Comparison of ENCODE assay signal across 1 cellular context in the genomic region with DNA sequence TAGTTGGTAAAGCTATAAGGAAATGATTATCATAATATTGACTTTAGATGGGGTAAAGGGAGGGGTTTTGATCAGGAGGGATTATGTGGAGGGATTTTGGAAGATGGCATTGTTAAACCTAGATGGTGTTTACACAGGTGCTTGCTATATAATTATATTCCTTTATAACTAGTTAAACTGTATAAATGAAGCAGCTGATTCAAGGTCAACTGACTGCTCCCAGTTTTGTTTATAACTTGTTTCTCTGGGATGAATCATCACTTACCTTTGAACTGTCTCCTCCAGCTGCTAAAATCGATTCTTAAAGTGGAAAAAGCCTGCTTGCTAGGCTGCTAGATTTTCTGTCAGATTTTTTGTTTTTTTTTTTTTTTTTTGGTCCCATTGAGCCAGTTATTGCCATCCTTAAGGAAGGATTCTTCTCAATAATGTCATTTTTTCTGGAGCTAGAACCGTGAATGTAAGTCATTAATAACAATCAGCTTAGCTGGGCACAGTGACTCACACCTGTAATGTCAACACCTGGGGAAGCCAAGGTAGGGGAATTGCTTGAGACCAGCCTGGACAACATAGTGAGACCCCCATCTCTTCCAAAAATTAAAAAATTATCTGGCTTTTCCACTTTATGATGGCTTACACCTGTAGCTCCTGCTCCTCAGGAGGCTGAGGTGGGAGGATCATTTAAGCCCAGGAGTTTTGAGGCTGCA.
TF ChIP-seq lines count a peak whose summit lies in the region.

No MANE protein-coding gene starts in this region.

TF ChIP-seq in HepG2, 621 proteins besides CTCF, POLR2A, EP300 and RAD21 (continued from another document and continues in another):
- TF ChIP-seq, protein P1, sequence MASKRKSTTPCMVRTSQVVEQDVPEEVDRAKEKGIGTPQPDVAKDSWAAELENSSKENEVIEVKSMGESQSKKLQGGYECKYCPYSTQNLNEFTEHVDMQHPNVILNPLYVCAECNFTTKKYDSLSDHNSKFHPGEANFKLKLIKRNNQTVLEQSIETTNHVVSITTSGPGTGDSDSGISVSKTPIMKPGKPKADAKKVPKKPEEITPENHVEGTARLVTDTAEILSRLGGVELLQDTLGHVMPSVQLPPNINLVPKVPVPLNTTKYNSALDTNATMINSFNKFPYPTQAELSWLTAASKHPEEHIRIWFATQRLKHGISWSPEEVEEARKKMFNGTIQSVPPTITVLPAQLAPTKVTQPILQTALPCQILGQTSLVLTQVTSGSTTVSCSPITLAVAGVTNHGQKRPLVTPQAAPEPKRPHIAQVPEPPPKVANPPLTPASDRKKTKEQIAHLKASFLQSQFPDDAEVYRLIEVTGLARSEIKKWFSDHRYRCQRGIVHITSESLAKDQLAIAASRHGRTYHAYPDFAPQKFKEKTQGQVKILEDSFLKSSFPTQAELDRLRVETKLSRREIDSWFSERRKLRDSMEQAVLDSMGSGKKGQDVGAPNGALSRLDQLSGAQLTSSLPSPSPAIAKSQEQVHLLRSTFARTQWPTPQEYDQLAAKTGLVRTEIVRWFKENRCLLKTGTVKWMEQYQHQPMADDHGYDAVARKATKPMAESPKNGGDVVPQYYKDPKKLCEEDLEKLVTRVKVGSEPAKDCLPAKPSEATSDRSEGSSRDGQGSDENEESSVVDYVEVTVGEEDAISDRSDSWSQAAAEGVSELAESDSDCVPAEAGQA (IDR thresholded peaks at IDR 0.05; ENCODE audit: low read depth) = no peak
- TF ChIP-seq, protein P1 (CRISPR knock-in tag; IDR thresholded peaks at IDR 0.05; ENCODE audit: borderline replicate concordance) = no peak
- TF ChIP-seq PRDM15 (CRISPR knock-in tag; IDR thresholded peaks at IDR 0.05) (no peak), JUNB (CRISPR knock-in tag; IDR thresholded peaks at IDR 0.05; ENCODE audit: borderline replicate concordance) (peak; percentile 91), SAP130 (CRISPR knock-in tag; IDR thresholded peaks at IDR 0.05; ENCODE audit: low read depth) (peak; percentile 62; the same call in 1 of the 2 replicates), SRSF4 (IDR thresholded peaks at IDR 0.05; ENCODE audit: low read depth, low read length, poor library complexity, severe bottlenecking) (no peak), CCDC6 (CRISPR knock-in tag; IDR thresholded peaks at IDR 0.05) (no peak; the same call in 1 of the 2 replicates), KAT2B (IDR thresholded peaks at IDR 0.05; ENCODE audit: borderline replicate concordance, low read depth, low read length) (no peak), SIN3A (IDR thresholded peaks at IDR 0.05; ENCODE audit: borderline replicate concordance, low read depth, low read length) (no peak; the same call in 1 of the 2 replicates), TAF1 (CRISPR knock-in tag; IDR thresholded peaks at IDR 0.05) (no peak), JUND (CRISPR knock-in tag; IDR thresholded peaks at IDR 0.05) (peak; percentile 94), AGO1 (IDR thresholded peaks at IDR 0.05; ENCODE audit: low read depth, low read length, poor library complexity, severe bottlenecking) (no peak), PHF21A (CRISPR knock-in tag; IDR thresholded peaks at IDR 0.05) (peak; percentile 56; the same call in 1 of the 2 replicates), EED (CRISPR knock-in tag; IDR thresholded peaks at IDR 0.05) (no peak), ZNF251 (CRISPR knock-in tag; IDR thresholded peaks at IDR 0.05) (no peak), ZNF432 (CRISPR knock-in tag; IDR thresholded peaks at IDR 0.05; ENCODE audit: borderline replicate concordance) (no peak), PCBP2 (optimal IDR thresholded peaks at IDR 0.05; ENCODE audit: low read depth, low read length, poor library complexity, severe bottlenecking) (no peak), SP4 (CRISPR knock-in tag; IDR thresholded peaks at IDR 0.05) (no peak), NONO (IDR thresholded peaks at IDR 0.05) (no peak), NONO (CRISPR knock-in tag; conservative IDR thresholded peaks at IDR 0.05) (no peak), MAF1 (CRISPR knock-in tag; IDR thresholded peaks at IDR 0.05; ENCODE audit: borderline replicate concordance) (no peak), ZIK1 (CRISPR knock-in tag; IDR thresholded peaks at IDR 0.05; ENCODE audit: borderline replicate concordance, low read depth) (no peak), NAIF1 (CRISPR knock-in tag; IDR thresholded peaks at IDR 0.05; ENCODE audit: borderline replicate concordance) (no peak; the same call in 1 of the 2 replicates), JARID2 (CRISPR knock-in tag; IDR thresholded peaks at IDR 0.05; ENCODE audit: insufficient replicate concordance) (no peak), DNMT3B (CRISPR knock-in tag; conservative IDR thresholded peaks at IDR 0.05) (no peak), HNRNPL (IDR thresholded peaks at IDR 0.05; ENCODE audit: low read depth, low read length) (no peak), ZFAT (CRISPR knock-in tag; conservative IDR thresholded peaks at IDR 0.05) (no peak)
- TF ChIP-seq, protein P2, sequence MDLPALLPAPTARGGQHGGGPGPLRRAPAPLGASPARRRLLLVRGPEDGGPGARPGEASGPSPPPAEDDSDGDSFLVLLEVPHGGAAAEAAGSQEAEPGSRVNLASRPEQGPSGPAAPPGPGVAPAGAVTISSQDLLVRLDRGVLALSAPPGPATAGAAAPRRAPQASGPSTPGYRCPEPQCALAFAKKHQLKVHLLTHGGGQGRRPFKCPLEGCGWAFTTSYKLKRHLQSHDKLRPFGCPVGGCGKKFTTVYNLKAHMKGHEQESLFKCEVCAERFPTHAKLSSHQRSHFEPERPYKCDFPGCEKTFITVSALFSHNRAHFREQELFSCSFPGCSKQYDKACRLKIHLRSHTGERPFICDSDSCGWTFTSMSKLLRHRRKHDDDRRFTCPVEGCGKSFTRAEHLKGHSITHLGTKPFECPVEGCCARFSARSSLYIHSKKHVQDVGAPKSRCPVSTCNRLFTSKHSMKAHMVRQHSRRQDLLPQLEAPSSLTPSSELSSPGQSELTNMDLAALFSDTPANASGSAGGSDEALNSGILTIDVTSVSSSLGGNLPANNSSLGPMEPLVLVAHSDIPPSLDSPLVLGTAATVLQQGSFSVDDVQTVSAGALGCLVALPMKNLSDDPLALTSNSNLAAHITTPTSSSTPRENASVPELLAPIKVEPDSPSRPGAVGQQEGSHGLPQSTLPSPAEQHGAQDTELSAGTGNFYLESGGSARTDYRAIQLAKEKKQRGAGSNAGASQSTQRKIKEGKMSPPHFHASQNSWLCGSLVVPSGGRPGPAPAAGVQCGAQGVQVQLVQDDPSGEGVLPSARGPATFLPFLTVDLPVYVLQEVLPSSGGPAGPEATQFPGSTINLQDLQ (CRISPR knock-in tag; IDR thresholded peaks at IDR 0.05) = no peak
- TF ChIP-seq, protein P3, sequence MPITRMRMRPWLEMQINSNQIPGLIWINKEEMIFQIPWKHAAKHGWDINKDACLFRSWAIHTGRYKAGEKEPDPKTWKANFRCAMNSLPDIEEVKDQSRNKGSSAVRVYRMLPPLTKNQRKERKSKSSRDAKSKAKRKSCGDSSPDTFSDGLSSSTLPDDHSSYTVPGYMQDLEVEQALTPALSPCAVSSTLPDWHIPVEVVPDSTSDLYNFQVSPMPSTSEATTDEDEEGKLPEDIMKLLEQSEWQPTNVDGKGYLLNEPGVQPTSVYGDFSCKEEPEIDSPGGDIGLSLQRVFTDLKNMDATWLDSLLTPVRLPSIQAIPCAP (CRISPR knock-in tag; IDR thresholded peaks at IDR 0.05; ENCODE audit: low read depth) = no peak
- TF ChIP-seq, protein P4, sequence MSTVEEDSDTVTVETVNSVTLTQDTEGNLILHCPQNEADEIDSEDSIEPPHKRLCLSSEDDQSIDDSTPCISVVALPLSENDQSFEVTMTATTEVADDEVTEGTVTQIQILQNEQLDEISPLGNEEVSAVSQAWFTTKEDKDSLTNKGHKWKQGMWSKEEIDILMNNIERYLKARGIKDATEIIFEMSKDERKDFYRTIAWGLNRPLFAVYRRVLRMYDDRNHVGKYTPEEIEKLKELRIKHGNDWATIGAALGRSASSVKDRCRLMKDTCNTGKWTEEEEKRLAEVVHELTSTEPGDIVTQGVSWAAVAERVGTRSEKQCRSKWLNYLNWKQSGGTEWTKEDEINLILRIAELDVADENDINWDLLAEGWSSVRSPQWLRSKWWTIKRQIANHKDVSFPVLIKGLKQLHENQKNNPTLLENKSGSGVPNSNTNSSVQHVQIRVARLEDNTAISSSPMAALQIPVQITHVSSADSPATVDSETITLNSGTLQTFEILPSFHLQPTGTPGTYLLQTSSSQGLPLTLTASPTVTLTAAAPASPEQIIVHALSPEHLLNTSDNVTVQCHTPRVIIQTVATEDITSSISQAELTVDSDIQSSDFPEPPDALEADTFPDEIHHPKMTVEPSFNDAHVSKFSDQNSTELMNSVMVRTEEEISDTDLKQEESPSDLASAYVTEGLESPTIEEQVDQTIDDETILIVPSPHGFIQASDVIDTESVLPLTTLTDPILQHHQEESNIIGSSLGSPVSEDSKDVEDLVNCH (CRISPR knock-in tag; IDR thresholded peaks at IDR 0.05) = no peak
- TF ChIP-seq, protein P5, sequence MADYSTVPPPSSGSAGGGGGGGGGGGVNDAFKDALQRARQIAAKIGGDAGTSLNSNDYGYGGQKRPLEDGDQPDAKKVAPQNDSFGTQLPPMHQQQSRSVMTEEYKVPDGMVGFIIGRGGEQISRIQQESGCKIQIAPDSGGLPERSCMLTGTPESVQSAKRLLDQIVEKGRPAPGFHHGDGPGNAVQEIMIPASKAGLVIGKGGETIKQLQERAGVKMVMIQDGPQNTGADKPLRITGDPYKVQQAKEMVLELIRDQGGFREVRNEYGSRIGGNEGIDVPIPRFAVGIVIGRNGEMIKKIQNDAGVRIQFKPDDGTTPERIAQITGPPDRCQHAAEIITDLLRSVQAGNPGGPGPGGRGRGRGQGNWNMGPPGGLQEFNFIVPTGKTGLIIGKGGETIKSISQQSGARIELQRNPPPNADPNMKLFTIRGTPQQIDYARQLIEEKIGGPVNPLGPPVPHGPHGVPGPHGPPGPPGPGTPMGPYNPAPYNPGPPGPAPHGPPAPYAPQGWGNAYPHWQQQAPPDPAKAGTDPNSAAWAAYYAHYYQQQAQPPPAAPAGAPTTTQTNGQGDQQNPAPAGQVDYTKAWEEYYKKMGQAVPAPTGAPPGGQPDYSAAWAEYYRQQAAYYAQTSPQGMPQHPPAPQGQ (CRISPR knock-in tag; IDR thresholded peaks at IDR 0.05; ENCODE audit: borderline replicate concordance) = no peak
- TF ChIP-seq, protein P6, sequence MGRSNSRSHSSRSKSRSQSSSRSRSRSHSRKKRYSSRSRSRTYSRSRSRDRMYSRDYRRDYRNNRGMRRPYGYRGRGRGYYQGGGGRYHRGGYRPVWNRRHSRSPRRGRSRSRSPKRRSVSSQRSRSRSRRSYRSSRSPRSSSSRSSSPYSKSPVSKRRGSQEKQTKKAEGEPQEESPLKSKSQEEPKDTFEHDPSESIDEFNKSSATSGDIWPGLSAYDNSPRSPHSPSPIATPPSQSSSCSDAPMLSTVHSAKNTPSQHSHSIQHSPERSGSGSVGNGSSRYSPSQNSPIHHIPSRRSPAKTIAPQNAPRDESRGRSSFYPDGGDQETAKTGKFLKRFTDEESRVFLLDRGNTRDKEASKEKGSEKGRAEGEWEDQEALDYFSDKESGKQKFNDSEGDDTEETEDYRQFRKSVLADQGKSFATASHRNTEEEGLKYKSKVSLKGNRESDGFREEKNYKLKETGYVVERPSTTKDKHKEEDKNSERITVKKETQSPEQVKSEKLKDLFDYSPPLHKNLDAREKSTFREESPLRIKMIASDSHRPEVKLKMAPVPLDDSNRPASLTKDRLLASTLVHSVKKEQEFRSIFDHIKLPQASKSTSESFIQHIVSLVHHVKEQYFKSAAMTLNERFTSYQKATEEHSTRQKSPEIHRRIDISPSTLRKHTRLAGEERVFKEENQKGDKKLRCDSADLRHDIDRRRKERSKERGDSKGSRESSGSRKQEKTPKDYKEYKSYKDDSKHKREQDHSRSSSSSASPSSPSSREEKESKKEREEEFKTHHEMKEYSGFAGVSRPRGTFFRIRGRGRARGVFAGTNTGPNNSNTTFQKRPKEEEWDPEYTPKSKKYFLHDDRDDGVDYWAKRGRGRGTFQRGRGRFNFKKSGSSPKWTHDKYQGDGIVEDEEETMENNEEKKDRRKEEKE (IDR thresholded peaks at IDR 0.05) = no peak
